ENCODE assay signal across 1 cellular context in the genomic region with DNA sequence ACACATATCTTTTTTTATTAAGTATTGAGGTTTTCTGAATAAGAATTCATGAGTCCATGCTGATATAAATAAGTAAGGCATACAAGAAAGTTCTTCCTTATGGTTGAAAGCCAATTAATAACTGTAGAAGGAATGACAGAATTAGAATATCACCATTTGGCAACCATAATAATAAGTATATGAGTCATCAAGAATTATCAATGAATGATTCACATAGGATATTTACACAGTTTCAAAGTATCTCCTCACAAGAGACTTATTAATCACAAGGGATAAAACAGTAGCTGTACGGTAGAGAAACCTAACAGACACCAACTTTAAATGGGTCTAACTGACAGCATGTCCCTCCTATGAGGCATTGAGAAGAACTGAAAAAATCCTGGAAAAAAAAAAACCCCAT.
TF ChIP-seq lines count a peak whose summit lies in the region.

No MANE protein-coding gene starts in this region.

TF ChIP-seq in HCT116, 20 proteins besides CTCF, POLR2A, EP300 and RAD21 (continued from another document):
- TF ChIP-seq JUND (IDR thresholded peaks at IDR 0.05): no peak
- no peak for TF ChIP-seq ZFX (IDR thresholded peaks at IDR 0.05)
- no peak for TF ChIP-seq CBX3 (IDR thresholded peaks at IDR 0.05; ENCODE audit: low read depth)
- TF ChIP-seq, protein P1, sequence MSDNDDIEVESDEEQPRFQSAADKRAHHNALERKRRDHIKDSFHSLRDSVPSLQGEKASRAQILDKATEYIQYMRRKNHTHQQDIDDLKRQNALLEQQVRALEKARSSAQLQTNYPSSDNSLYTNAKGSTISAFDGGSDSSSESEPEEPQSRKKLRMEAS (IDR thresholded peaks at IDR 0.05): no peak
